Comparison of ENCODE assay signal across 12 cellular contexts in the genomic region with DNA sequence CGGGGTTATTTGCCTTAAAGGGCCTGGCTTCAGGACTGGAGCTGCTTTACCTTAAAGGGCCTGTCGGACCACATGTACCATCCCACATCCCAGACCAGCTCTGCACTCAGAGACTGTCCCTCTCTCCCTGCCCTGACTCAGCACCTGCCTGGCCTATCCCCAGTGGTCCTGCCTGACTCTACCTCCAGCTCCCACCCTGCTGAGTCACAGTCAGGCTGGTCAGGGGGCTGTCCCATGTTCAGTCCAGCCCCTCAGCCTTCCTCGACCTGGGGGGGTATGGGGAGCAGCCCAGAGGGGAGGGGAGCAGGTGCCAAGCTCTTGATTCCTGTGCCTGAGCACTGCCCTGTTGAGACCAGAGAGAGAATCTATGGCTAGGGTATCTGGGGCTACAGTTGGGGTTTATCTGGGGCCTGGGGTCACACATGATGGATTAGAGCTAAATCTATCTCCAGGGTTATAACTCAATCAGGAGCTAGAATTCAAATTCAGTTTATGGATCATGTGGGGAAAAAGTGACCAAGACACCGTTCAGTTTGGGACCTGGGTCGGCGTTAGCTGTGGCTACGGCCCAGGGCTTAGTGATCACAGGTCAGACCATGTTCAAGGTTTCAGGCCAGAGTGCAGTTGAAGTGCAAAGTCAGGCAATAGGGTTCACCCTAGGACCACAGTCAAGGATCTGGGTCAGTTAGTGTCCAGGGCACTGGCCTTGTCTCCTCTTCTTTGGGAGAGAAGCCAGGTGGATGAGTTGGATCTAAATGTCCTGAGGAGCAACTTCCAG. TPM values are rescaled to one million over a fixed set of nuclear protein-coding genes. Genes with fewer than 3 reads are reported as not detected.
DNase-seq lines count a peak whose midpoint lies in the region; ATAC-seq, FAIRE-seq and TF ChIP-seq lines count a peak whose summit lies in the region.
"Had no signal": no experiment of that assay in that cellular context is flagged by ENCODE, and none has a peak within 500 bp of the region (broad histone marks: within the 10 kb centered on the region; RNA-seq: fewer than 3 reads in every experiment).

No MANE protein-coding gene starts in this region.

- H4K20me1 ChIP-seq in astrocyte (ENCODE audit: insufficient read depth, low read length) (no peaks in the 10 kb centered on the region), Karpas-422 (ENCODE audit: insufficient read depth, low read depth, low read length) (no peaks in the 10 kb centered on the region)

- no peaks in the 10 kb centered on the region for H3K36me3 ChIP-seq in astrocyte (ENCODE audit: insufficient read depth, low read length)
- H3K36me3 ChIP-seq in liver (ENCODE audit: control insufficient read depth in 4 of 4, insufficient read depth in 3 of 4, low read depth in 1 of 4, low read length in 3 of 4): no peaks in the 10 kb centered on the region
- H3K36me3 ChIP-seq in thyroid gland: no peaks in the 10 kb centered on the region
- no peaks in the 10 kb centered on the region for H3K36me3 ChIP-seq in Karpas-422 (ENCODE audit: insufficient read depth, low read length)

- H3K36me3 Mint-ChIP-seq in activated CD8-positive, alpha-beta T cell treated with anti-CD3 and anti-CD28 coated beads, Interleukin-2, amount 10 ng/mL, durations not matched to agents 7 days and 5 days (ENCODE audit: low read depth): no peaks in the 10 kb centered on the region
- H3K36me3 Mint-ChIP-seq in activated CD8-positive, alpha-beta T cell treated with anti-CD3 and anti-CD28 coated beads for 36 hours (ENCODE audit: low read depth): no peaks in the 10 kb centered on the region
- no peaks in the 10 kb centered on the region for H3K36me3 Mint-ChIP-seq in astrocyte (ENCODE audit: low read depth, unreplicated experiment)
- H3K36me3 Mint-ChIP-seq: natural killer cell treated with Interleukin-12 subunit alpha and Interleukin-12 subunit beta and Interleukin-15 and Interleukin-18, amount 100 ng/mL, for 72 hours had no signal

- H3K9me3 ChIP-seq in astrocyte (ENCODE audit: insufficient read depth, low read depth, low read length) (no peaks in the 10 kb centered on the region), liver (ENCODE audit: control insufficient read depth in 4 of 4, low read length in 3 of 4) (no peaks in the 10 kb centered on the region), thyroid gland (no peaks in the 10 kb centered on the region), Karpas-422 (ENCODE audit: low read length) (no peaks in the 10 kb centered on the region)

- no peak overlapping the region for H3K9ac ChIP-seq in astrocyte (ENCODE audit: low read length)
- H3K9ac ChIP-seq in liver (ENCODE audit: low read depth in 1 of 2, low read length in 2 of 2): peak overlapping the region in 1 of 2 donors; percentile 70
- H3K9ac ChIP-seq in Karpas-422 (ENCODE audit: low read length): no peak overlapping the region

- no peak for DNase-seq in activated CD8-positive, alpha-beta T cell treated with anti-CD3 and anti-CD28 coated beads, Interleukin-2, amount 10 ng/mL, durations not matched to agents 7 days and 5 days
- DNase-seq in activated CD8-positive, alpha-beta T cell treated with anti-CD3 and anti-CD28 coated beads for 36 hours: no peak
- no peak for DNase-seq in astrocyte (ENCODE audit: low read depth)
- no peak for DNase-seq in thyroid gland
- DNase-seq in NCI-H774 (lab: John Stamatoyannopoulos, UW): no peak
- DNase-seq in Karpas-422: no peak
- DNase-seq in NCI-H82 (lab: John Stamatoyannopoulos, UW): no peak
- DNase-seq: activated CD8-positive, alpha-beta memory T cell treated with anti-CD3 and anti-CD28 coated beads, Interleukin-2, amount 50 U/mL, for 48 hours; stimulated activated naive CD4-positive, alpha-beta T cell had no signal

- H3K4me3 ChIP-seq in astrocyte (ENCODE audit: insufficient read depth, low read depth, low read length) (no peak overlapping the region), liver (ENCODE audit: low read depth in 1 of 3, low read length in 3 of 3) (no peak overlapping the region), thyroid gland (replicated peaks in 1 of 3) (no peak overlapping the region), Karpas-422 (ENCODE audit: low read length) (no peak overlapping the region)

- intact Hi-C loops in activated CD8-positive, alpha-beta T cell treated with anti-CD3 and anti-CD28 coated beads for 36 hours (cut with micrococcal nuclease): no loop called here
- intact Hi-C loops in thyroid gland (cut with DNase I): no loop called here

- peaks cover 47% of the 10 kb centered on the region for H3K4me1 Mint-ChIP-seq in activated CD8-positive, alpha-beta T cell treated with anti-CD3 and anti-CD28 coated beads, Interleukin-2, amount 10 ng/mL, durations not matched to agents 7 days and 5 days (ENCODE audit: low read depth)
- peaks cover 25% of the 10 kb centered on the region for H3K4me1 Mint-ChIP-seq in activated CD8-positive, alpha-beta T cell treated with anti-CD3 and anti-CD28 coated beads for 36 hours (ENCODE audit: low read depth)
- peaks cover 21% of the 10 kb centered on the region for H3K4me1 Mint-ChIP-seq in astrocyte (ENCODE audit: low read depth, unreplicated experiment)

- H2AFZ ChIP-seq in astrocyte (ENCODE audit: low read depth, low read length) (no peak overlapping the region), Karpas-422 (ENCODE audit: low read length) (no peak overlapping the region)

- ATAC-seq in activated CD8-positive, alpha-beta T cell treated with anti-CD3 and anti-CD28 coated beads, Interleukin-2, amount 10 ng/mL, durations not matched to agents 7 days and 5 days: no peak
- no peak for ATAC-seq in activated CD8-positive, alpha-beta T cell treated with anti-CD3 and anti-CD28 coated beads for 36 hours

- WGBS in liver: 50% methylated on average over 7 of the region's 7 CpGs
- 77 to 86% methylated on average over 6 to 7 of the region's 7 CpGs for WGBS in thyroid gland, 2 donors

- H3K79me2 ChIP-seq in astrocyte (ENCODE audit: insufficient read depth, low read length) (no peaks in the 10 kb centered on the region), Karpas-422 (ENCODE audit: low read length) (no peaks in the 10 kb centered on the region)

- peaks cover 3% of the 10 kb centered on the region for H3K27me3 Mint-ChIP-seq in activated CD8-positive, alpha-beta T cell treated with anti-CD3 and anti-CD28 coated beads, Interleukin-2, amount 10 ng/mL, durations not matched to agents 7 days and 5 days (ENCODE audit: low read depth)
- peaks cover 1% of the 10 kb centered on the region for H3K27me3 Mint-ChIP-seq in activated CD8-positive, alpha-beta T cell treated with anti-CD3 and anti-CD28 coated beads for 36 hours
- H3K27me3 Mint-ChIP-seq in astrocyte (ENCODE audit: low read depth, unreplicated experiment): peaks cover 2% of the 10 kb centered on the region

- POLR2A ChIA-PET in activated CD8-positive, alpha-beta T cell treated with anti-CD3 and anti-CD28 coated beads, Interleukin-2, amount 10 ng/mL, durations not matched to agents 7 days and 5 days (lab: Charles Lee): interaction anchor here (0.7 to 1.3 kb wide), 2 partner anchors 9 to 36 kb away, joined by 3 to 7 read pairs; partner anchors contain the start of gene RBCK1
- POLR2A ChIA-PET in activated CD8-positive, alpha-beta T cell treated with anti-CD3 and anti-CD28 coated beads for 36 hours (lab: Charles Lee): interaction anchor here (1.1 to 1.2 kb wide), 3 partner anchors 9 to 15 kb away, joined by 3 to 5 read pairs (median 5); partner anchors contain the start of gene TRIB3

- no peak for TF ChIP-seq RAD21 in liver (IDR thresholded peaks at IDR 0.05)

- H3K27me3 ChIP-seq in astrocyte (ENCODE audit: insufficient read depth, low read length) (no peaks in the 10 kb centered on the region), liver (ENCODE audit: control insufficient read depth in 4 of 4, insufficient read depth in 4 of 4, low read length in 3 of 4) (no peaks in the 10 kb centered on the region), thyroid gland (no peaks in the 10 kb centered on the region), Karpas-422 (ENCODE audit: low read length) (no peaks in the 10 kb centered on the region)

- no peak overlapping the region for H3K4me3 Mint-ChIP-seq in activated CD8-positive, alpha-beta T cell treated with anti-CD3 and anti-CD28 coated beads, Interleukin-2, amount 10 ng/mL, durations not matched to agents 7 days and 5 days
- no peak overlapping the region for H3K4me3 Mint-ChIP-seq in activated CD8-positive, alpha-beta T cell treated with anti-CD3 and anti-CD28 coated beads for 36 hours
- H3K4me3 Mint-ChIP-seq in astrocyte (ENCODE audit: unreplicated experiment): no peak overlapping the region

- TF ChIP-seq CTCF in activated CD8-positive, alpha-beta T cell treated with anti-CD3 and anti-CD28 coated beads for 36 hours (IDR thresholded peaks at IDR 0.05): no peak
- TF ChIP-seq CTCF in astrocyte (IDR thresholded peaks at IDR 0.05; ENCODE audit: insufficient read depth, low read depth, low read length) (no peak), liver (IDR thresholded peaks at IDR 0.05; ENCODE audit: low read depth, low read length, missing input control) (no peak), thyroid gland (IDR thresholded peaks at IDR 0.05) (no peak)

- H3K27ac Mint-ChIP-seq in activated CD8-positive, alpha-beta T cell treated with anti-CD3 and anti-CD28 coated beads, Interleukin-2, amount 10 ng/mL, durations not matched to agents 7 days and 5 days: peak overlapping the region; percentile 51
- H3K27ac Mint-ChIP-seq in activated CD8-positive, alpha-beta T cell treated with anti-CD3 and anti-CD28 coated beads for 36 hours: no peak overlapping the region
- H3K27ac Mint-ChIP-seq in astrocyte (ENCODE audit: unreplicated experiment): peak overlapping the region; percentile 82

- no peaks in the 10 kb centered on the region for H3K9me3 Mint-ChIP-seq in activated CD8-positive, alpha-beta T cell treated with anti-CD3 and anti-CD28 coated beads, Interleukin-2, amount 10 ng/mL, durations not matched to agents 7 days and 5 days (ENCODE audit: insufficient read depth)
- H3K9me3 Mint-ChIP-seq in activated CD8-positive, alpha-beta T cell treated with anti-CD3 and anti-CD28 coated beads for 36 hours: no peaks in the 10 kb centered on the region
- H3K9me3 Mint-ChIP-seq in astrocyte (ENCODE audit: unreplicated experiment): no peaks in the 10 kb centered on the region
- H3K9me3 Mint-ChIP-seq: natural killer cell treated with Interleukin-12 subunit alpha and Interleukin-12 subunit beta and Interleukin-15 and Interleukin-18, amount 100 ng/mL, for 72 hours; T-helper 2 cell treated with Interferon-gamma antibody and Interleukin-4, amounts not matched to agents 5 μg/mL and 100 μg/mL, for 36 hours had no signal

- H3K4me1 ChIP-seq in astrocyte (ENCODE audit: insufficient read depth, low read length) (peaks cover 16% of the 10 kb centered on the region), liver (ENCODE audit: control insufficient read depth in 4 of 4, insufficient read depth in 4 of 4, low read length in 3 of 4) (peaks cover 12 to 38% (median 29%) of the 10 kb centered on the region in 4 donors), thyroid gland (peaks cover 27 to 37% of the 10 kb centered on the region in 2 donors), Karpas-422 (ENCODE audit: low read length) (peaks cover 2% of the 10 kb centered on the region; the same call in 1 of the 2 replicates)

- H3K4me2 ChIP-seq in astrocyte (ENCODE audit: low read length): no peak overlapping the region
- no peak overlapping the region for H3K4me2 ChIP-seq in Karpas-422 (ENCODE audit: low read depth, low read length, poor library complexity, severe bottlenecking)

- CTCF ChIA-PET in activated CD8-positive, alpha-beta T cell treated with anti-CD3 and anti-CD28 coated beads, Interleukin-2, amount 10 ng/mL, durations not matched to agents 7 days and 5 days (lab: Charles Lee): interaction anchor here (1.3 to 2.1 kb wide), 4 partner anchors 12 to 60 kb away, joined by 3 to 6 read pairs (median 5); no protein-coding TSS in a partner anchor
- CTCF ChIA-PET in activated CD8-positive, alpha-beta T cell treated with anti-CD3 and anti-CD28 coated beads for 36 hours (lab: Charles Lee): interaction anchor here (0.6 to 1.7 kb wide), 5 partner anchors 9 to 297 kb away, joined by 3 to 9 read pairs (median 3); partner anchors contain the start of gene TRIB3

- no peak for FAIRE-seq in astrocyte (lab: Jason Lieb, UNC)

- H3K27ac ChIP-seq in astrocyte (ENCODE audit: low read depth, low read length) (no peak overlapping the region), liver (ENCODE audit: low read depth in 1 of 2, low read length in 2 of 2) (peak overlapping the region; percentile 81 to 91), thyroid gland (peak overlapping the region; percentile 54 to 79 (median 71)), Karpas-422 (ENCODE audit: low read length) (no peak overlapping the region)

- H3K9me2 ChIP-seq in Karpas-422 (replicated peaks; ENCODE audit: insufficient read depth, low read length): no peaks in the 10 kb centered on the region

- TF ChIP-seq POLR2A in thyroid gland (IDR thresholded peaks at IDR 0.05): no peak

RNA-seq across cellular contexts. Expression of gene TRIB3, which starts 9.4 kb away (rescaled TPM):
- total RNA-seq in activated CD8-positive, alpha-beta T cell treated with anti-CD3 and anti-CD28 coated beads, Interleukin-2, amount 10 ng/mL, durations not matched to agents 7 days and 5 days: 10 to 100 TPM; 32.6 to 32.8 TPM
- total RNA-seq in activated CD8-positive, alpha-beta T cell treated with anti-CD3 and anti-CD28 coated beads for 36 hours: 10 to 100 TPM; 59.5 to 62.5 TPM
- total RNA-seq in astrocyte (33.0 and 36.9 TPM in 2 replicates), liver (10 to 100 TPM in 1 of 2 donors, 1 to 10 TPM in 1; 4.8 to 36.3 TPM), thyroid gland (10 to 100 TPM in 2 of 4 donors, 1 to 10 TPM in 2; 6.1 to 16.5 (median 8.1) TPM)
- polyA plus RNA-seq in liver: 10 to 100 TPM; 41.2 to 63.1 TPM
- 122 and 197 TPM in 2 replicates for total RNA-seq in Karpas-422 (2014; rRNA removed; shearing (Covaris generic); ENCODE audit: low replicate concordance)

RNA-seq across cellular contexts. Expression of gene NRSN2, which starts 24.3 kb away (rescaled TPM):
- 1 to 10 TPM; 1.4 to 2.4 TPM for total RNA-seq in activated CD8-positive, alpha-beta T cell treated with anti-CD3 and anti-CD28 coated beads, Interleukin-2, amount 10 ng/mL, durations not matched to agents 7 days and 5 days
- 1 to 10 TPM; 8.0 to 8.7 TPM for total RNA-seq in activated CD8-positive, alpha-beta T cell treated with anti-CD3 and anti-CD28 coated beads for 36 hours
- total RNA-seq in astrocyte (57.8 and 64.0 TPM in 2 replicates), liver (10 to 100 TPM in 1 of 2 donors, 1 to 10 TPM in 1; 1.9 to 12.0 TPM), thyroid gland (10 to 100 TPM; 29.8 to 56.7 (median 42.4) TPM)
- 1 to 10 TPM; 3.5 to 6.0 TPM for polyA plus RNA-seq in liver
- total RNA-seq in Karpas-422 (2014; rRNA removed; shearing (Covaris generic); ENCODE audit: low replicate concordance): 18.2 and 28.3 TPM in 2 replicates

RNA-seq across cellular contexts. Expression of gene RBCK1, which starts 36.9 kb away (rescaled TPM):
- 100 to 1,000 TPM; 135 to 149 TPM for total RNA-seq in activated CD8-positive, alpha-beta T cell treated with anti-CD3 and anti-CD28 coated beads, Interleukin-2, amount 10 ng/mL, durations not matched to agents 7 days and 5 days
- total RNA-seq in activated CD8-positive, alpha-beta T cell treated with anti-CD3 and anti-CD28 coated beads for 36 hours: 100 to 1,000 TPM; 122 to 130 TPM
- total RNA-seq in astrocyte (124 and 138 TPM in 2 replicates), liver (10 to 100 TPM; 18.0 to 48.3 TPM), thyroid gland (10 to 100 TPM; 49.2 to 90.2 (median 71.0) TPM)
- polyA plus RNA-seq in liver: 10 to 100 TPM; 61.3 to 62.6 TPM
- 96.6 and 142 TPM in 2 replicates for total RNA-seq in Karpas-422 (2014; rRNA removed; shearing (Covaris generic); ENCODE audit: low replicate concordance)

RNA-seq across cellular contexts. Expression of gene SOX12, which starts 45.8 kb away (rescaled TPM):
- 1 to 10 TPM; 5.5 to 5.8 TPM for total RNA-seq in activated CD8-positive, alpha-beta T cell treated with anti-CD3 and anti-CD28 coated beads, Interleukin-2, amount 10 ng/mL, durations not matched to agents 7 days and 5 days
- 10 to 100 TPM; 12.8 to 13.0 TPM for total RNA-seq in activated CD8-positive, alpha-beta T cell treated with anti-CD3 and anti-CD28 coated beads for 36 hours
- total RNA-seq in astrocyte (43.4 and 45.1 TPM in 2 replicates), liver (1 to 10 TPM in 1 of 2 donors, under 1 TPM in 1; 0.67 to 4.2 TPM), thyroid gland (10 to 100 TPM in 1 of 4 donors, 1 to 10 TPM in 3; 7.1 to 12.9 (median 9.0) TPM)
- 1 to 10 TPM; 1.3 to 2.0 TPM for polyA plus RNA-seq in liver
- 8.3 and 18.0 TPM in 2 replicates for total RNA-seq in Karpas-422 (2014; rRNA removed; shearing (Covaris generic); ENCODE audit: low replicate concordance)

Comparison
In these comparisons a context has a peak if more than half of its experiments do, and no peak if none do; other contexts are left out.
1. H3K27ac ChIP-seq: peak in liver (2 of 2) and thyroid gland (3 of 3); none in astrocyte (single experiment) and Karpas-422 (single experiment).